Comparison of ENCODE assay signal across 10 cellular contexts in the genomic region with DNA sequence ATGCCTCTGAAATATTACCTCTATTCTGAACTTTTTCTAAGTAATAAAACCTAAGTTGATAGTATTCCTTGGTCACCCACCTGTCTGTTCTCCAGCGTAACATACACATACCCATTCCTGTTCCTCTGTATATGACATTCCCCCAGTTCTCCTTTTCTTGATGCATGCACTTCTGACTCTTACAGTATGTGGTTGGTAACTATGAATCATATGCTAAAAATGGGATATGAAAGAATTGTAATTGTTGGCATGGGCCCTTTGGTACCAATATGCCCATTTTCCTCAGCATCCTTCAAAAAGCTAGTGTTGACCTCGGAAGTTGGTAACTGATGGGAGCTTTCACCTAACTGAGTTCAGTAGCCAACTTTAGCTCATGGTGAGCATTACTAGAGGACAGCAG.
DNase-seq lines count a peak whose midpoint lies in the region; ATAC-seq and TF ChIP-seq lines count a peak whose summit lies in the region.
"Had no signal": no experiment of that assay in that cellular context is flagged by ENCODE, and none has a peak within 500 bp of the region (broad histone marks: within the 10 kb centered on the region; RNA-seq: fewer than 3 reads in every experiment).

No MANE protein-coding gene starts in this region.

- H3K4me1 ChIP-seq in hepatocyte (ENCODE audit: insufficient read depth) (peaks cover 61% of the 10 kb centered on the region), suprapubic skin (peaks cover 63% of the 10 kb centered on the region)

- H3K27ac ChIP-seq in hepatocyte = no peak overlapping the region
- peak overlapping the region; percentile 78 for H3K27ac ChIP-seq in suprapubic skin
- H3K27ac ChIP-seq in brain microvascular endothelial cell = no peak overlapping the region

- no peaks in the 10 kb centered on the region for H3K9me3 Mint-ChIP-seq in activated CD8-positive, alpha-beta T cell treated with anti-CD3 and anti-CD28 coated beads for 36 hours
- no peaks in the 10 kb centered on the region for H3K9me3 Mint-ChIP-seq in activated CD8-positive, alpha-beta T cell treated with anti-CD3 and anti-CD28 coated beads, Interleukin-2, amount 10 ng/mL, durations not matched to agents 7 days and 5 days (ENCODE audit: insufficient read depth)
- no peaks in the 10 kb centered on the region for H3K9me3 Mint-ChIP-seq in activated B cell treated with CpG ODN at 0.5 μM for 24 hours

- no peak for TF ChIP-seq EP300 in suprapubic skin (IDR thresholded peaks at IDR 0.05)

- H2AFZ ChIP-seq in hepatocyte = no peak overlapping the region

- no peaks in the 10 kb centered on the region for H3K36me3 ChIP-seq in hepatocyte (replicated peaks; ENCODE audit: insufficient read depth, low read depth)
- peaks cover 12% of the 10 kb centered on the region for H3K36me3 ChIP-seq in suprapubic skin
- peaks cover 3% of the 10 kb centered on the region for H3K36me3 ChIP-seq in brain microvascular endothelial cell (replicated peaks)

- 87% methylated on average over 2 of the region's 2 CpGs for WGBS in hepatocyte (ENCODE audit: low lambda C conversion rate, missing lambda C conversion rate)
- WGBS in suprapubic skin = 46% methylated on average over 2 of the region's 2 CpGs

- TF ChIP-seq POLR2A in suprapubic skin (IDR thresholded peaks at IDR 0.05) = no peak

- no peaks in the 10 kb centered on the region for H3K27me3 ChIP-seq in hepatocyte
- H3K27me3 ChIP-seq in suprapubic skin = no peaks in the 10 kb centered on the region
- no peaks in the 10 kb centered on the region for H3K27me3 ChIP-seq in brain microvascular endothelial cell (replicated peaks)

- no peak overlapping the region for H3K4me3 Mint-ChIP-seq in activated CD8-positive, alpha-beta T cell treated with anti-CD3 and anti-CD28 coated beads for 36 hours
- no peak overlapping the region for H3K4me3 Mint-ChIP-seq in activated CD8-positive, alpha-beta T cell treated with anti-CD3 and anti-CD28 coated beads, Interleukin-2, amount 10 ng/mL, durations not matched to agents 7 days and 5 days
- peak overlapping the region; percentile 1 for H3K4me3 Mint-ChIP-seq in activated B cell treated with CpG ODN at 0.5 μM for 24 hours

- in situ Hi-C loops in brain microvascular endothelial cell (cut with HindIII; ENCODE audit: low pct_ligation_motif_present, low sequenced_read_pairs) = no loop called here

- no peaks in the 10 kb centered on the region for H3K9me3 ChIP-seq in hepatocyte (ENCODE audit: low read depth)
- H3K9me3 ChIP-seq in suprapubic skin = no peaks in the 10 kb centered on the region

- CTCF ChIA-PET in activated CD8-positive, alpha-beta T cell treated with anti-CD3 and anti-CD28 coated beads for 36 hours (lab: Charles Lee) = interaction anchor here (0.9 to 1.9 kb wide), 3 partner anchors 79 to 327 kb away, joined by 3 read pairs; no protein-coding TSS in a partner anchor
- CTCF ChIA-PET in activated CD8-positive, alpha-beta T cell treated with anti-CD3 and anti-CD28 coated beads, Interleukin-2, amount 10 ng/mL, durations not matched to agents 7 days and 5 days (lab: Charles Lee) = interaction anchor here (0.8 to 3.2 kb wide), 8 partner anchors 7 to 70 kb away, joined by 3 to 13 read pairs (median 4); no protein-coding TSS in a partner anchor
- CTCF ChIA-PET in activated B cell treated with CpG ODN at 0.5 μM for 24 hours (lab: Charles Lee) = interaction anchor here (1.7 kb wide), 1 partner anchor 43 kb away, joined by 6 read pairs; no protein-coding TSS in a partner anchor

- peak overlapping the region; percentile 21 for H3K27ac Mint-ChIP-seq in activated CD8-positive, alpha-beta T cell treated with anti-CD3 and anti-CD28 coated beads for 36 hours
- H3K27ac Mint-ChIP-seq in activated CD8-positive, alpha-beta T cell treated with anti-CD3 and anti-CD28 coated beads, Interleukin-2, amount 10 ng/mL, durations not matched to agents 7 days and 5 days = no peak overlapping the region
- peak overlapping the region; percentile 46 for H3K27ac Mint-ChIP-seq in activated B cell treated with CpG ODN at 0.5 μM for 24 hours

- no peaks in the 10 kb centered on the region for H3K9me2 ChIP-seq in hepatocyte (replicated peaks; ENCODE audit: insufficient read depth)

- DNase-seq in activated CD8-positive, alpha-beta T cell treated with anti-CD3 and anti-CD28 coated beads for 36 hours = no peak
- no peak for DNase-seq in activated CD8-positive, alpha-beta T cell treated with anti-CD3 and anti-CD28 coated beads, Interleukin-2, amount 10 ng/mL, durations not matched to agents 7 days and 5 days
- no peak for DNase-seq in activated B cell treated with CpG ODN at 0.5 μM for 24 hours
- DNase-seq in hepatocyte (ENCODE audit: low spot score) = no peak
- DNase-seq in suprapubic skin (ENCODE audit: low spot score in 2 of 2) = no peak
- DNase-seq in brain microvascular endothelial cell = no peak
- DNase-seq: hippocampal formation, retina had no signal

- H3K36me3 Mint-ChIP-seq in activated CD8-positive, alpha-beta T cell treated with anti-CD3 and anti-CD28 coated beads for 36 hours (ENCODE audit: low read depth) = peaks cover 37% of the 10 kb centered on the region
- H3K36me3 Mint-ChIP-seq in activated CD8-positive, alpha-beta T cell treated with anti-CD3 and anti-CD28 coated beads, Interleukin-2, amount 10 ng/mL, durations not matched to agents 7 days and 5 days (ENCODE audit: low read depth) = peaks cover 35% of the 10 kb centered on the region
- H3K36me3 Mint-ChIP-seq in activated B cell treated with CpG ODN at 0.5 μM for 24 hours (ENCODE audit: low read depth) = peaks cover 34% of the 10 kb centered on the region

- intact Hi-C loops in activated CD8-positive, alpha-beta T cell treated with anti-CD3 and anti-CD28 coated beads for 36 hours (cut with micrococcal nuclease) = no loop called here
- intact Hi-C loops in activated B cell treated with CpG ODN at 0.5 μM for 24 hours (cut with micrococcal nuclease) = loop anchor here (5.0 kb wide), 2 partner anchors 41 to 81 kb away; no protein-coding TSS in a partner anchor

- peaks cover 6% of the 10 kb centered on the region for H4K20me1 ChIP-seq in hepatocyte (ENCODE audit: insufficient read depth, poor library complexity, severe bottlenecking)

- H3K79me2 ChIP-seq in hepatocyte = peaks cover 71% of the 10 kb centered on the region

- H3K4me1 Mint-ChIP-seq in activated CD8-positive, alpha-beta T cell treated with anti-CD3 and anti-CD28 coated beads for 36 hours (ENCODE audit: low read depth) = peaks cover 2% of the 10 kb centered on the region
- H3K4me1 Mint-ChIP-seq in activated CD8-positive, alpha-beta T cell treated with anti-CD3 and anti-CD28 coated beads, Interleukin-2, amount 10 ng/mL, durations not matched to agents 7 days and 5 days (ENCODE audit: low read depth) = peaks cover 49% of the 10 kb centered on the region
- H3K4me1 Mint-ChIP-seq in activated B cell treated with CpG ODN at 0.5 μM for 24 hours = peaks cover 55% of the 10 kb centered on the region

- H3K4me2 ChIP-seq in hepatocyte = peak overlapping the region; percentile 54

- no peaks in the 10 kb centered on the region for H3K27me3 Mint-ChIP-seq in activated CD8-positive, alpha-beta T cell treated with anti-CD3 and anti-CD28 coated beads for 36 hours
- H3K27me3 Mint-ChIP-seq in activated CD8-positive, alpha-beta T cell treated with anti-CD3 and anti-CD28 coated beads, Interleukin-2, amount 10 ng/mL, durations not matched to agents 7 days and 5 days (ENCODE audit: low read depth) = no peaks in the 10 kb centered on the region
- H3K27me3 Mint-ChIP-seq in activated B cell treated with CpG ODN at 0.5 μM for 24 hours = no peaks in the 10 kb centered on the region

- POLR2A ChIA-PET in activated CD8-positive, alpha-beta T cell treated with anti-CD3 and anti-CD28 coated beads for 36 hours (lab: Charles Lee) = interaction anchor here (1.3 kb wide), 1 partner anchor 17 kb away, joined by 4 read pairs; no protein-coding TSS in a partner anchor
- POLR2A ChIA-PET in activated CD8-positive, alpha-beta T cell treated with anti-CD3 and anti-CD28 coated beads, Interleukin-2, amount 10 ng/mL, durations not matched to agents 7 days and 5 days (lab: Charles Lee) = interaction anchor here (0.6 to 2.4 kb wide), 3 partner anchors 41 to 80 kb away, joined by 4 to 15 read pairs (median 6); no protein-coding TSS in a partner anchor
- POLR2A ChIA-PET in activated B cell treated with CpG ODN at 0.5 μM for 24 hours (lab: Charles Lee) = no interaction called here

- no peak for ATAC-seq in activated CD8-positive, alpha-beta T cell treated with anti-CD3 and anti-CD28 coated beads for 36 hours
- ATAC-seq in activated CD8-positive, alpha-beta T cell treated with anti-CD3 and anti-CD28 coated beads, Interleukin-2, amount 10 ng/mL, durations not matched to agents 7 days and 5 days = no peak
- ATAC-seq in activated B cell treated with CpG ODN at 0.5 μM for 24 hours (ENCODE audit: low read depth) (peak; percentile 78), HG02610 (IDR thresholded peaks at IDR 0.05; ENCODE audit: unreplicated experiment) (no peak), GM19023 (IDR thresholded peaks at IDR 0.05; ENCODE audit: unreplicated experiment) (no peak)

- H3K4me3 ChIP-seq in hepatocyte (no peak overlapping the region), suprapubic skin (peak overlapping the region; percentile 52), brain microvascular endothelial cell (ENCODE audit: low read depth, low read length) (no peak overlapping the region)

- no peak for TF ChIP-seq CTCF in activated CD8-positive, alpha-beta T cell treated with anti-CD3 and anti-CD28 coated beads for 36 hours (IDR thresholded peaks at IDR 0.05)
- TF ChIP-seq CTCF in activated B cell treated with CpG ODN at 0.5 μM for 24 hours (IDR thresholded peaks at IDR 0.05) (no peak), hepatocyte (IDR thresholded peaks at IDR 0.05; ENCODE audit: poor library complexity) (no peak), suprapubic skin (IDR thresholded peaks at IDR 0.05) (no peak), brain microvascular endothelial cell (IDR thresholded peaks at IDR 0.05; ENCODE audit: low read depth, low read length, missing control alignments) (no peak)
